ENCODE assay signal across 8 cellular contexts in the genomic region with DNA sequence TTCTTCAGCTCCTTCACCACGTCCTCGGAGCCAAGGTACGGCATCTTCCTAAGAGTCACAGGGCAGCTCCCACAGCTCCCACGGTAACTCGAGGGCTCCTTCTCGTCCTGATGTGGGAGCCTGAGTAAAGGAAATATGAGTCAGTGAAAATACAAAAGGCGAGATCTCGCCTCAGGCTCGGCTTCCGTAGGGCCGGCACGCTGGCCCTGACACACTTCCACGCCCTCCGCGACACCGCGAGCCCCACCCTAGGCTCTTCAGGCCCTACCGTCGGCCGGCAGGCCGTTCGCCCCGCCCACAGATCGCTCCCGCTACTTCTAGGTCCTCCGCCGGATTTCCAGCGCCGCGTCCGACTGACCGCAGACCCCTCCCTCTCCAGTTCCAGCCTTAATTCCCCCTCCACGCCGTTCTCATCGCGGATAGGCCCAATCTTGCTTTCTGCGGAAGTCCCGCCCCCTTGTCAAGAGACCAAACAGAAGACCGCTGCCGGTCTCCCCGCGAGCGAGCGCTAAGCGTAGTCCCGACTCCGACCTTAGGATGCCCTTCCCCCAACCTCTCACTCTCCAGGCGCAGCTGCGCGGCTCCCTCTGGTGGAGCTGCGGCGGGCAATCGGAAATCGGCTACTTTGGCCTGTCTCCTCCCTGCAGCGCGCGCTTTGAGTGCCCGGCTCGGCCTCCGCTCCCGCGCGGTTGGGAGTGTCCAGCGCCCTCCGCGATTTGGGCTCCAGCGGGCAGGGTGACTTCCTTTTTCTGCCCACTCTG. TPM values are rescaled to one million over a fixed set of nuclear protein-coding genes. Genes with fewer than 3 reads are reported as not detected.
A peak's percentile ranks its signal among the peaks of the same experiment; 100 is the strongest.
DNase-seq lines count a peak whose midpoint lies in the region; ATAC-seq and FAIRE-seq lines count a peak whose summit lies in the region.

TSS of gene AP4B1 (minus strand) at position 126 of the 761 bp plus-strand sequence. CDS start at position 44, 82 bp downstream.
TSS of gene DCLRE1B (plus strand) at position 653 of the 761 bp plus-strand sequence. CDS start 261 bp downstream, outside the sequence.

- peaks cover 37 to 48% of the 10 kb centered on the region in 2 donors for H3K4me1 Mint-ChIP-seq in effector memory CD8-positive, alpha-beta T cell (ENCODE audit: low read depth in 2 of 2)

- H2AK5ac ChIP-seq in mesenchymal stem cell (ENCODE audit: low read length, severe bottlenecking): peak within 1 kb of the TSS; percentile 22

- H3K27ac Mint-ChIP-seq in effector memory CD8-positive, alpha-beta T cell: peak within 1 kb of the TSS; percentile 97 to 98

- peak within 1 kb of the TSS; percentile 59 for H2BK5ac ChIP-seq in mesenchymal stem cell (ENCODE audit: low read depth, low read length, poor library complexity, severe bottlenecking)

- peak within 1 kb of the TSS; percentile 80 to 98 for H3K14ac ChIP-seq in mesenchymal stem cell (ENCODE audit: low read length in 2 of 2)

- H2AFZ ChIP-seq in mesenchymal stem cell (ENCODE audit: low read depth, low read length): peak within 1 kb of the TSS; percentile 79

- H3K27ac ChIP-seq in mesenchymal stem cell (ENCODE audit: low read length, poor library complexity, severe bottlenecking): peak within 1 kb of the TSS; percentile 97

- H3K4me3 ChIP-seq in mesenchymal stem cell (ENCODE audit: insufficient read depth in 1 of 2, low read depth in 1 of 2, low read length in 2 of 2): peak within 1 kb of the TSS; percentile 78 to 97

- H2BK120ac ChIP-seq in mesenchymal stem cell (ENCODE audit: low read depth, low read length): no peak within 1 kb of the TSS

- H3K27me3 ChIP-seq in mesenchymal stem cell (ENCODE audit: control insufficient read depth in 1 of 2, insufficient read depth in 1 of 2, low read length in 2 of 2): no peaks in the 10 kb centered on the region

- peak; percentile 87 for ATAC-seq in GM21367 (IDR thresholded peaks at IDR 0.05; ENCODE audit: unreplicated experiment)
- ATAC-seq in effector memory CD8-positive, alpha-beta T cell (replicated peaks): peak; percentile 87

- no peaks in the 10 kb centered on the region for H3K27me3 Mint-ChIP-seq in effector memory CD8-positive, alpha-beta T cell

- in situ Hi-C loops in Caki2 (cut with HindIII; ENCODE audit: low pct_unique_long_range_greater_than_20kb, low sequenced_read_pairs): no loop called here

- peaks cover 14 to 42% of the 10 kb centered on the region in 2 experiments for H3K36me3 ChIP-seq in mesenchymal stem cell (ENCODE audit: control insufficient read depth in 1 of 2, insufficient read depth in 2 of 2, low read depth in 1 of 2, low read length in 2 of 2)

- peak within 1 kb of the TSS in 1 of 2 experiments; percentile 89 for H3K4ac ChIP-seq in mesenchymal stem cell (ENCODE audit: low read depth in 1 of 2, low read length in 2 of 2)

- peak within 1 kb of the TSS; percentile 86 for H3K4me2 ChIP-seq in mesenchymal stem cell (ENCODE audit: low read length, poor library complexity, severe bottlenecking)

- peak within 1 kb of the TSS; percentile 90 to 95 for H3K18ac ChIP-seq in mesenchymal stem cell (ENCODE audit: low read depth in 1 of 2, low read length in 2 of 2)

- peak within 1 kb of the TSS; percentile 82 for H4K91ac ChIP-seq in mesenchymal stem cell (ENCODE audit: low read length)

- peak within 1 kb of the TSS; percentile 89 to 91 for H3K4me3 Mint-ChIP-seq in effector memory CD8-positive, alpha-beta T cell

- H3K4me1 ChIP-seq in mesenchymal stem cell (ENCODE audit: control insufficient read depth, insufficient read depth, low read depth, low read length): peaks cover 6% of the 10 kb centered on the region

- H3K9me3 Mint-ChIP-seq in effector memory CD8-positive, alpha-beta T cell: no peaks in the 10 kb centered on the region

- H3K9ac ChIP-seq in mesenchymal stem cell (ENCODE audit: low read length): peak within 1 kb of the TSS; percentile 97

- no peak within 1 kb of the TSS for H2BK15ac ChIP-seq in mesenchymal stem cell (ENCODE audit: low read depth, poor library complexity, severe bottlenecking)

- under 1% methylated on average over 67 of the region's 67 CpGs for WGBS in mesenchymal stem cell

- H3K23ac ChIP-seq in mesenchymal stem cell (ENCODE audit: low read length in 2 of 2): peak within 1 kb of the TSS in 1 of 2 experiments; percentile 67

- peaks cover 26% of the 10 kb centered on the region for H3K79me1 ChIP-seq in mesenchymal stem cell (replicated peaks; ENCODE audit: low read length, poor library complexity, severe bottlenecking)

- no peak for FAIRE-seq in HTR-8/SVneo (lab: Jason Lieb, UNC)

- H2BK12ac ChIP-seq in mesenchymal stem cell (ENCODE audit: low read length in 2 of 2): peak within 1 kb of the TSS in 1 of 2 experiments; percentile 66

- no peaks in the 10 kb centered on the region for H3K9me3 ChIP-seq in mesenchymal stem cell (ENCODE audit: control insufficient read depth, low read length)

- H3K36me3 Mint-ChIP-seq in effector memory CD8-positive, alpha-beta T cell (ENCODE audit: insufficient read depth): peaks cover 28% of the 10 kb centered on the region

- H4K8ac ChIP-seq in mesenchymal stem cell (ENCODE audit: low read length): peak within 1 kb of the TSS; percentile 87

- peak; percentile 99 for DNase-seq in Caki2 (ENCODE audit: low read depth)
- peak; percentile 92 for DNase-seq in HTR-8/SVneo (ENCODE audit: insufficient read length, low spot score)
- peak; percentile 100 for DNase-seq in NOMO-1 treated with DMSO at 0.1 percent for 48 hours (lab: John Stamatoyannopoulos, UW; ENCODE audit: unreplicated experiment)
- DNase-seq in activated CD8-positive, alpha-beta memory T cell treated with anti-CD3 and anti-CD28 coated beads for 4 hours (ENCODE audit: low read depth in 2 of 2): peak; percentile 88 to 96
- peak; percentile 94 to 95 (median 95) for DNase-seq in effector memory CD8-positive, alpha-beta T cell
- DNase-seq in mesenchymal stem cell: peak; percentile 100
- DNase-seq in stimulated activated CD8-positive, alpha-beta memory T cell treated with anti-CD3 and anti-CD28 coated beads, Interleukin-12 subunit alpha, Interleukin-12 subunit beta, amount 100 ng/mL, for 4 hours (ENCODE audit: low read depth): peak; percentile 90

RNA-seq across cellular contexts. Expression of gene AP4B1, which starts in this region (rescaled TPM):
- total RNA-seq in Caki2 (2014; rRNA removed; shearing (Covaris generic); ENCODE audit: low replicate concordance): 2.0 and 2.3 TPM in 2 replicates
- polyA plus RNA-seq in mesenchymal stem cell (2013, experiment 1 of 2): 5.4 TPM
- polyA plus RNA-seq in mesenchymal stem cell (2013, experiment 2 of 2): 6.2 TPM

RNA-seq across cellular contexts. Expression of gene DCLRE1B, which starts in this region (rescaled TPM):
- 4.6 and 5.1 TPM in 2 replicates for total RNA-seq in Caki2 (2014; rRNA removed; shearing (Covaris generic); ENCODE audit: low replicate concordance)
- 5.4 TPM for polyA plus RNA-seq in mesenchymal stem cell (2013, experiment 1 of 2)
- polyA plus RNA-seq in mesenchymal stem cell (2013, experiment 2 of 2): 5.4 TPM

Comparison
In these comparisons a context has a peak if more than half of its experiments do, and no peak if none do; other contexts are left out.
1. Peak in every context shown above with its lines: DNase-seq, ATAC-seq, H3K4me3 ChIP-seq and H3K27ac ChIP-seq.